Comparison of ENCODE assay signal across 11 cellular contexts in genomic region chr16:1240436-1240835, GRCh38. TPM values are rescaled to one million over a fixed set of nuclear protein-coding genes. Genes with fewer than 3 reads are reported as not detected.
"Had no signal": no experiment of that assay in that cellular context is flagged by ENCODE, and none has a peak within 500 bp of the region (broad histone marks: within the 10 kb centered on the region; RNA-seq: fewer than 3 reads in every experiment).

Gene TPSAB1 (plus strand): TSS chr16:1240705. CDS start chr16:1240939, 234 bp downstream.

RNA-seq across cellular contexts. Expression of gene TPSAB1, which starts in this region (rescaled TPM):
- total RNA-seq: activated CD8-positive, alpha-beta memory T cell treated with anti-CD3 and anti-CD28 coated beads for 36 hours; activated T-helper 2 cell treated with anti-CD3 and anti-CD28 coated beads, Interferon-gamma antibody, Interleukin-2, Interleukin-4, amounts not matched to agents 10 μg/mL and 5 μg/mL and 100 μg/mL, durations not matched to agents 14 hours and 24 hours and 36 hours; astrocyte; bronchial epithelial cell; endodermal cell; fibroblast of villous mesenchyme; kidney epithelial cell; osteoblast; progenitor cell of endocrine pancreas; T-helper 17 cell; temporal lobe had no signal
